ENCODE assay signal across 41 cellular contexts in the genomic region with DNA sequence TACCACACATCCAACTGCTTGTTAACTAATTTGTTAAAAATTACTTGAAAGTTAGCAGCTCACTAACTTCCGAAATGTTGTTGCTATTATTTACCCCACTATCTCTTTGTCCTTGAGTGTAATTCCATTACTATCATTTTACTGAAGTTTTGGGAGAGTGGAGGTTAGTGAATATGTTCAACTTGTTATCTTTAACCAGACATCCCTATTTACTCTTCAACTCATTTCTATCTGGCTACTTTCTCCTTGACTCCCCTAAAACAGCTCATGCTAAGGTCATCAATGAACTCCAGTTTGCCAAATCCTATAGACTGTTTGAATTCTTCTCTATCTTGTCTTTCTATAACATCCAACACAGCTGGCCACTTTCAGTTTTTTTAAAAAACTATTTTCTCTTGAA. TPM values are rescaled to one million over a fixed set of nuclear protein-coding genes. Genes with fewer than 3 reads are reported as not detected.
"Had no signal": no experiment of that assay in that cellular context is flagged by ENCODE, and none has a peak within 500 bp of the region (broad histone marks: within the 10 kb centered on the region; RNA-seq: fewer than 3 reads in every experiment).

No MANE protein-coding gene starts in this region.

- H3K27ac ChIP-seq: adrenal gland, ascending aorta, body of pancreas, brain microvascular endothelial cell, breast epithelium, cardiac muscle cell had no signal

- H3K27me3 ChIP-seq: adrenal gland, ascending aorta, body of pancreas, brain microvascular endothelial cell, breast epithelium had no signal

- H3K9me3 ChIP-seq: adrenal gland, ascending aorta, body of pancreas, breast epithelium had no signal

- H3K27ac Mint-ChIP-seq: activated naive CD4-positive, alpha-beta T cell treated with anti-CD3 and anti-CD28 coated beads for 36 hours; activated naive CD4-positive, alpha-beta T cell treated with anti-CD3 and anti-CD28 coated beads, Interleukin-2, amount 10 ng/mL, durations not matched to agents 7 days and 5 days; activated naive CD4-positive, alpha-beta T cell treated with anti-CD3 and anti-CD28 coated beads, Interleukin-2, amount 50 U/mL, for 24 hours; activated naive CD8-positive, alpha-beta T cell; activated naive CD8-positive, alpha-beta T cell treated with anti-CD3 and anti-CD28 coated beads for 36 hours; activated naive CD8-positive, alpha-beta T cell treated with anti-CD3 and anti-CD28 coated beads, Interleukin-2, amount 10 ng/mL, durations not matched to agents 7 days and 5 days; activated naive CD8-positive, alpha-beta T cell treated with anti-CD3 and anti-CD28 coated beads, Interleukin-2, amount 50 U/mL, for 24 hours; activated T-cell treated with anti-CD3 and anti-CD28 coated beads, Interleukin-2, amount 50 U/mL, for 24 hours; activated T-cell treated with anti-CD3 and anti-CD28 coated beads, Interleukin-2, amount 50 U/mL, for 72 hours; activated T-helper 1 cell treated with anti-CD3 and anti-CD28 coated beads, Interleukin-12 subunit alpha, Interleukin-12 subunit beta, Interleukin-2, Interleukin-4 antibody, amounts not matched to agents 30 ng/mL and 10 ng/mL and 1 ng/mL, durations not matched to agents 14 hours and 24 hours and 36 hours; activated T-helper 17 cell treated with anti-CD3 and anti-CD28 coated beads, Interleukin-2, amount 50 U/mL, for 72 hours; activated T-helper 2 cell treated with anti-CD3 and anti-CD28 coated beads, Interferon-gamma antibody, Interleukin-2, Interleukin-4, amounts not matched to agents 10 μg/mL and 5 μg/mL and 100 μg/mL, durations not matched to agents 14 hours and 24 hours and 36 hours; brain had no signal

- FAIRE-seq: astrocyte, bronchial epithelial cell had no signal

- H3K4me3 ChIP-seq: adrenal gland, ascending aorta, body of pancreas, breast epithelium, cardiac muscle cell had no signal

- H3K9me3 Mint-ChIP-seq: activated naive CD4-positive, alpha-beta T cell treated with anti-CD3 and anti-CD28 coated beads for 36 hours; activated naive CD4-positive, alpha-beta T cell treated with anti-CD3 and anti-CD28 coated beads, Interleukin-2, amount 10 ng/mL, durations not matched to agents 7 days and 5 days; activated naive CD4-positive, alpha-beta T cell treated with anti-CD3 and anti-CD28 coated beads, Interleukin-2, amount 50 U/mL, for 24 hours; activated naive CD8-positive, alpha-beta T cell treated with anti-CD3 and anti-CD28 coated beads for 36 hours; activated naive CD8-positive, alpha-beta T cell treated with anti-CD3 and anti-CD28 coated beads, Interleukin-2, amount 10 ng/mL, durations not matched to agents 7 days and 5 days; activated naive CD8-positive, alpha-beta T cell treated with anti-CD3 and anti-CD28 coated beads, Interleukin-2, amount 50 U/mL, for 24 hours; activated T-cell treated with anti-CD3 and anti-CD28 coated beads, Interleukin-2, amount 50 U/mL, for 24 hours; activated T-cell treated with anti-CD3 and anti-CD28 coated beads, Interleukin-2, amount 50 U/mL, for 4 hours; activated T-cell treated with anti-CD3 and anti-CD28 coated beads, Interleukin-2, amount 50 U/mL, for 72 hours; activated T-helper 1 cell treated with anti-CD3 and anti-CD28 coated beads, Interleukin-12 subunit alpha, Interleukin-12 subunit beta, Interleukin-2, Interleukin-4 antibody, amounts not matched to agents 30 ng/mL and 10 ng/mL and 1 ng/mL, durations not matched to agents 14 hours and 24 hours and 36 hours; activated T-helper 17 cell treated with anti-CD3 and anti-CD28 coated beads, Interleukin-2, amount 50 U/mL, for 72 hours; activated T-helper 2 cell treated with anti-CD3 and anti-CD28 coated beads, Interferon-gamma antibody, Interleukin-2, Interleukin-4, amounts not matched to agents 10 μg/mL and 5 μg/mL and 100 μg/mL, durations not matched to agents 14 hours and 24 hours and 36 hours; brain; central memory CD8-positive, alpha-beta T cell had no signal

- H3K4me1 ChIP-seq: ascending aorta, breast epithelium had no signal

- H3K36me3 Mint-ChIP-seq: activated naive CD4-positive, alpha-beta T cell treated with anti-CD3 and anti-CD28 coated beads, Interleukin-2, amount 10 ng/mL, durations not matched to agents 7 days and 5 days; activated naive CD4-positive, alpha-beta T cell treated with anti-CD3 and anti-CD28 coated beads, Interleukin-2, amount 50 U/mL, for 24 hours; activated naive CD8-positive, alpha-beta T cell treated with anti-CD3 and anti-CD28 coated beads, Interleukin-2, amount 10 ng/mL, durations not matched to agents 7 days and 5 days had no signal

- ATAC-seq: body of pancreas had no signal

- DNase-seq: activated effector memory CD4-positive, alpha-beta T cell treated with anti-CD3 and anti-CD28 coated beads, Interleukin-2, amount 50 U/mL, for 16 hours; activated effector memory CD4-positive, alpha-beta T cell treated with Interleukin-2 at 50 U/mL for 16 hours; activated gamma-delta T cell; activated gamma-delta T cell treated with Interleukin-2 at 50 U/mL for 16 hours; activated naive CD4-positive, alpha-beta T cell; activated naive CD4-positive, alpha-beta T cell treated with anti-CD3 and anti-CD28 coated beads for 36 hours; activated naive CD4-positive, alpha-beta T cell treated with anti-CD3 and anti-CD28 coated beads, Interleukin-2, amount 10 ng/mL, durations not matched to agents 7 days and 5 days; activated naive CD4-positive, alpha-beta T cell treated with anti-CD3 and anti-CD28 coated beads, Interleukin-2, amount 50 U/mL, for 16 hours; activated naive CD4-positive, alpha-beta T cell treated with Interleukin-2 at 50 U/mL for 16 hours; activated naive CD8-positive, alpha-beta T cell treated with anti-CD3 and anti-CD28 coated beads for 36 hours; activated naive CD8-positive, alpha-beta T cell treated with anti-CD3 and anti-CD28 coated beads, Interleukin-2, amount 10 ng/mL, durations not matched to agents 7 days and 5 days; activated naive CD8-positive, alpha-beta T cell treated with anti-CD3 and anti-CD28 coated beads, Interleukin-2, amount 50 U/mL, for 24 hours; activated T-cell treated with anti-CD3 and anti-CD28 coated beads, Interleukin-2, amount 50 U/mL, for 1 hour; activated T-cell treated with anti-CD3 and anti-CD28 coated beads, Interleukin-2, amount 50 U/mL, for 24 hours; activated T-cell treated with anti-CD3 and anti-CD28 coated beads, Interleukin-2, amount 50 U/mL, for 4 hours; activated T-cell treated with anti-CD3 and anti-CD28 coated beads, Interleukin-2, amount 50 U/mL, for 48 hours; activated T-cell treated with anti-CD3 and anti-CD28 coated beads, Interleukin-2, amount 50 U/mL, for 72 hours; adrenal gland; amniotic stem cell; amygdala; anterior cingulate cortex; aorta; body of pancreas; brain microvascular endothelial cell; caudate nucleus; central memory CD4-positive, alpha-beta T cell; cerebellar nuclear complex had no signal

- H3K36me3 ChIP-seq: adrenal gland, ascending aorta, brain microvascular endothelial cell, breast epithelium, cardiac muscle cell had no signal

RNA-seq across cellular contexts. Expression of a gene that starts 4.3 kb away (rescaled TPM):
- total RNA-seq: activated naive CD4-positive, alpha-beta T cell treated with anti-CD3 and anti-CD28 coated beads for 36 hours; activated naive CD8-positive, alpha-beta T cell treated with anti-CD3 and anti-CD28 coated beads, Interleukin-2, amount 10 ng/mL, durations not matched to agents 7 days and 5 days; activated T-helper 1 cell treated with anti-CD3 and anti-CD28 coated beads, Interleukin-12 subunit alpha, Interleukin-12 subunit beta, Interleukin-2, Interleukin-4 antibody, amounts not matched to agents 30 ng/mL and 10 ng/mL and 1 ng/mL, durations not matched to agents 14 hours and 24 hours and 36 hours; activated T-helper 17 cell treated with anti-CD3 and anti-CD28 coated beads, Interleukin-2, amount 50 U/mL, for 72 hours; activated T-helper 2 cell treated with anti-CD3 and anti-CD28 coated beads, Interferon-gamma antibody, Interleukin-2, Interleukin-4, amounts not matched to agents 10 μg/mL and 5 μg/mL and 100 μg/mL, durations not matched to agents 14 hours and 24 hours and 36 hours; ascending aorta had no signal

RNA-seq across cellular contexts. Expression of a gene that starts 51.8 kb away (rescaled TPM):
- total RNA-seq: ascending aorta, bronchial epithelial cell, cardiac muscle cell, cerebellum, chondrocyte had no signal
- polyA plus RNA-seq: cardiac muscle cell had no signal
